11 cellular contexts compared by ENCODE assay signal in genomic region chr5:1511037-1511436, GRCh38. TPM values are rescaled to one million over a fixed set of nuclear protein-coding genes. Genes with fewer than 3 reads are reported as not detected.
DNase-seq lines count a peak whose midpoint lies in the region; ATAC-seq and TF ChIP-seq lines count a peak whose summit lies in the region.
"Had no signal": no experiment of that assay in that cellular context is flagged by ENCODE, and none has a peak within 500 bp of the region (broad histone marks: within the 10 kb centered on the region; RNA-seq: fewer than 3 reads in every experiment).

No MANE protein-coding gene starts in this region.

- H3K4me3 Mint-ChIP-seq in immature natural killer cell, result no peak overlapping the region
- H3K4me3 Mint-ChIP-seq in activated T-helper 2 cell treated with anti-CD3 and anti-CD28 coated beads, Interferon-gamma antibody, Interleukin-2, Interleukin-4, amounts not matched to agents 10 μg/mL and 5 μg/mL and 100 μg/mL, durations not matched to agents 14 hours and 24 hours and 36 hours (ENCODE audit: low read depth), result no peak overlapping the region

- no peaks in the 10 kb centered on the region for H3K27me3 ChIP-seq in WERI-Rb-1 (ENCODE audit: insufficient read depth, low read depth, severe bottlenecking)
- H3K27me3 ChIP-seq in spleen (replicated peaks in 1 of 7), result no peaks in the 10 kb centered on the region

- TF ChIP-seq POLR2A in spleen (IDR thresholded peaks at IDR 0.05), result no peak

- H3K9me3 Mint-ChIP-seq in immature natural killer cell, result no peaks in the 10 kb centered on the region
- H3K9me3 Mint-ChIP-seq in activated T-helper 2 cell treated with anti-CD3 and anti-CD28 coated beads, Interferon-gamma antibody, Interleukin-2, Interleukin-4, amounts not matched to agents 10 μg/mL and 5 μg/mL and 100 μg/mL, durations not matched to agents 14 hours and 24 hours and 36 hours, result no peaks in the 10 kb centered on the region

- DNase-seq in GM20000 (ENCODE audit: low spot score), result peak; percentile 12
- DNase-seq in WERI-Rb-1, result peak; percentile 7
- DNase-seq in immature natural killer cell, result peak in 2 of 3 donors; percentile 0
- DNase-seq in spleen, result peak; percentile 72
- no peak for DNase-seq in dedifferentiated amniotic fluid mesenchymal stem cell (ENCODE audit: extremely low spot score)
- DNase-seq in activated T-helper 2 cell treated with anti-CD3 and anti-CD28 coated beads, Interferon-gamma antibody, Interleukin-2, Interleukin-4, amounts not matched to agents 10 μg/mL and 5 μg/mL and 100 μg/mL, durations not matched to agents 14 hours and 24 hours and 36 hours (ENCODE audit: low spot score), result no peak
- DNase-seq: stimulated activated CD4-positive, alpha-beta T cell treated with anti-CD3 and anti-CD28 coated beads, Interleukin-4, amount 100 ng/mL, for 24 hours; stimulated activated naive CD4-positive, alpha-beta T cell had no signal

- TF ChIP-seq CTCF in GM20000 (IDR thresholded peaks at IDR 0.05; ENCODE audit: extremely low read depth, missing control alignments) (no peak), WERI-Rb-1 (IDR thresholded peaks at IDR 0.05; ENCODE audit: low read depth, low read length) (no peak), spleen (IDR thresholded peaks at IDR 0.05 in 8 of 11, conservative IDR thresholded peaks at IDR 0.05 in 3 of 11) (no peak)

- no peak overlapping the region for H3K27ac ChIP-seq in WERI-Rb-1
- peak overlapping the region in 1 of 8 donors; percentile 86 for H3K27ac ChIP-seq in spleen
- H3K27ac ChIP-seq: HL-60, SK-N-MC had no signal

- peaks cover 93% of the 10 kb centered on the region in 2 donors for H3K4me1 Mint-ChIP-seq in immature natural killer cell
- peaks cover 4% of the 10 kb centered on the region for H3K4me1 Mint-ChIP-seq in activated T-helper 2 cell treated with anti-CD3 and anti-CD28 coated beads, Interferon-gamma antibody, Interleukin-2, Interleukin-4, amounts not matched to agents 10 μg/mL and 5 μg/mL and 100 μg/mL, durations not matched to agents 14 hours and 24 hours and 36 hours (ENCODE audit: low read depth)

- H3K27ac Mint-ChIP-seq in immature natural killer cell, result peak overlapping the region in 3 of 6 donors; percentile 82 to 99 (median 98)
- no peak overlapping the region for H3K27ac Mint-ChIP-seq in activated T-helper 2 cell treated with anti-CD3 and anti-CD28 coated beads, Interferon-gamma antibody, Interleukin-2, Interleukin-4, amounts not matched to agents 10 μg/mL and 5 μg/mL and 100 μg/mL, durations not matched to agents 14 hours and 24 hours and 36 hours

- peaks cover 18 to 55% (median 37%) of the 10 kb centered on the region in 3 donors for H3K27me3 Mint-ChIP-seq in immature natural killer cell (ENCODE audit: low read depth in 3 of 3)
- H3K27me3 Mint-ChIP-seq in activated T-helper 2 cell treated with anti-CD3 and anti-CD28 coated beads, Interferon-gamma antibody, Interleukin-2, Interleukin-4, amounts not matched to agents 10 μg/mL and 5 μg/mL and 100 μg/mL, durations not matched to agents 14 hours and 24 hours and 36 hours (ENCODE audit: low read depth), result no peaks in the 10 kb centered on the region

- no peak for ATAC-seq in HG03469 (IDR thresholded peaks at IDR 0.05; ENCODE audit: unreplicated experiment)

- intact Hi-C loops in spleen (cut with DNase I; ENCODE audit: low total_unique reads), result no loop called here
- intact Hi-C loops in activated T-helper 2 cell treated with anti-CD3 and anti-CD28 coated beads, Interferon-gamma antibody, Interleukin-2, Interleukin-4, amounts not matched to agents 10 μg/mL and 5 μg/mL and 100 μg/mL, durations not matched to agents 14 hours and 24 hours and 36 hours (cut with micrococcal nuclease), result no loop called here

- no peaks in the 10 kb centered on the region for H3K9me3 ChIP-seq in WERI-Rb-1 (ENCODE audit: severe bottlenecking)
- no peaks in the 10 kb centered on the region for H3K9me3 ChIP-seq in spleen

- peaks cover 9 to 29% (median 14%) of the 10 kb centered on the region in 3 donors for H3K36me3 Mint-ChIP-seq in immature natural killer cell
- peaks cover 10% of the 10 kb centered on the region for H3K36me3 Mint-ChIP-seq in activated T-helper 2 cell treated with anti-CD3 and anti-CD28 coated beads, Interferon-gamma antibody, Interleukin-2, Interleukin-4, amounts not matched to agents 10 μg/mL and 5 μg/mL and 100 μg/mL, durations not matched to agents 14 hours and 24 hours and 36 hours (ENCODE audit: low read depth)

- WGBS in spleen, 5 donors, result 87 to 97% (median 93%) methylated on average over 19 to 20 of the region's 20 CpGs

- H3K4me3 ChIP-seq in WERI-Rb-1 (ENCODE audit: low read depth, low read length) (no peak overlapping the region), spleen (no peak overlapping the region)
- H3K4me3 ChIP-seq: SK-N-MC had no signal

- peaks cover 53% of the 10 kb centered on the region for H3K36me3 ChIP-seq in WERI-Rb-1
- peaks cover 0 to 89% (median 48%) of the 10 kb centered on the region in 6 donors for H3K36me3 ChIP-seq in spleen

- H3K4me1 ChIP-seq in spleen, result peaks cover 39 to 97% (median 74%) of the 10 kb centered on the region in 6 donors

RNA-seq across cellular contexts. Expression of gene LPCAT1, which starts 12.7 kb away (rescaled TPM):
- 100 to 1,000 TPM; 107 to 255 (median 144) TPM for polyA plus RNA-seq in immature natural killer cell
- total RNA-seq in spleen, result 100 to 1,000 TPM; 126 to 322 (median 223) TPM
- 100 to 1,000 TPM in 1 of 3 donors, 10 to 100 TPM in 2; 52.2 to 123 (median 94.8) TPM for polyA plus RNA-seq in spleen
- total RNA-seq in activated T-helper 2 cell treated with anti-CD3 and anti-CD28 coated beads, Interferon-gamma antibody, Interleukin-2, Interleukin-4, amounts not matched to agents 10 μg/mL and 5 μg/mL and 100 μg/mL, durations not matched to agents 14 hours and 24 hours and 36 hours, result 78.4 and 79.0 TPM in 2 replicates

Comparison
In these comparisons a context has a peak if more than half of its experiments do, and no peak if none do; other contexts are left out.
1. DNase-seq: peak in GM20000 (single experiment), WERI-Rb-1 (single experiment), immature natural killer cell (2 of 3) and spleen (single experiment); none in dedifferentiated amniotic fluid mesenchymal stem cell (single experiment) and activated T-helper 2 cell treated with anti-CD3 and anti-CD28 coated beads, Interferon-gamma antibody, Interleukin-2, Interleukin-4, amounts not matched to agents 10 μg/mL and 5 μg/mL and 100 μg/mL, durations not matched to agents 14 hours and 24 hours and 36 hours (single experiment).